In the genomic region with DNA sequence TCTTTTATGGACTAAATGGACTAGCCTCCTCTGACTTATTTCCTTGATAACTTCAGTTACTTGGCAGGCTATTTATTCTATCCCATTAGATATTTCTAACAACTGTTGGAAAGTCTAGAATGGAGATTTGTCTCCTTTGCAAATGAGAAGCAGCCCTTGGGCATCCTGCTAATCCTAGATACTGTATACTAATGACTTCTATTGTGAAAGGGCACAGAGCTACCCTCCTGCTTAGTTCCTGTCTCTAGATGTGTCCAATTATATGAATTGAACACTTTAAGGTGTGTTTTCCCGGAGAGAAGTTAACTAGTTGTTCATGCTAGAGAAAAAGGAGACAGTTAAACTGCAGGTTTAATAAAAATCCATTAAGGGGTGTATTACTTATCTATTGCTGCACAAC, we compare ENCODE assay signal across 22 cellular contexts. TPM values are rescaled to one million over a fixed set of nuclear protein-coding genes. Genes with fewer than 3 reads are reported as not detected.
DNase-seq lines count a peak whose midpoint lies in the region; ATAC-seq, FAIRE-seq and TF ChIP-seq lines count a peak whose summit lies in the region.
"Had no signal": no experiment of that assay in that cellular context is flagged by ENCODE, and none has a peak within 500 bp of the region (broad histone marks: within the 10 kb centered on the region; RNA-seq: fewer than 3 reads in every experiment).

No MANE protein-coding gene starts in this region.

- H4K20me1 ChIP-seq in keratinocyte (ENCODE audit: control insufficient read depth, extremely low read depth, insufficient read depth, low read length) = no peaks in the 10 kb centered on the region

- no peak overlapping the region for H3K27ac ChIP-seq in keratinocyte (ENCODE audit: control insufficient read depth, insufficient read depth, low read length)
- H3K27ac ChIP-seq: GM23248, SJSA1 had no signal

- no peak overlapping the region for H3K4me3 ChIP-seq in keratinocyte (ENCODE audit: control insufficient read depth in 2 of 3, extremely low read depth in 1 of 3, insufficient read depth in 2 of 3, low read depth in 1 of 3, low read length in 3 of 3)
- H3K4me3 ChIP-seq: GM12878, GM23248, SJSA1 had no signal

- no peaks in the 10 kb centered on the region for H3K79me2 ChIP-seq in keratinocyte (ENCODE audit: control insufficient read depth, insufficient read depth, low read length)

- H3K27me3 Mint-ChIP-seq in stimulated activated naive CD8-positive, alpha-beta T cell treated with anti-CD3 and anti-CD28 coated beads, Interleukin-15, Interleukin-2, amounts not matched to agents 100 ng/mL and 50 ng/mL, for 24 hours = no peaks in the 10 kb centered on the region
- H3K27me3 Mint-ChIP-seq in stimulated activated naive B cell treated with anti-CD40 and anti-IgM and Interleukin-4, amounts not matched to agents 10 μg/mL and 1 μg/mL and 100 μg/mL, for 72 hours = no peaks in the 10 kb centered on the region

- no peak overlapping the region for H3K4me3 Mint-ChIP-seq in stimulated activated naive CD8-positive, alpha-beta T cell treated with anti-CD3 and anti-CD28 coated beads, Interleukin-15, Interleukin-2, amounts not matched to agents 100 ng/mL and 50 ng/mL, for 24 hours
- H3K4me3 Mint-ChIP-seq in stimulated activated naive B cell treated with anti-CD40 and anti-IgM and Interleukin-4, amounts not matched to agents 10 μg/mL and 1 μg/mL and 100 μg/mL, for 72 hours = no peak overlapping the region
- H3K4me3 Mint-ChIP-seq: CD14-positive monocyte had no signal

- H2AFZ ChIP-seq in keratinocyte (ENCODE audit: control insufficient read depth, low read length) = peak overlapping the region; percentile 11
- H2AFZ ChIP-seq: GM23248 had no signal

- H3K9ac ChIP-seq in keratinocyte (ENCODE audit: control insufficient read depth, extremely low read depth, insufficient read depth, low read length) = no peak overlapping the region
- H3K9ac ChIP-seq: GM23248 had no signal

- H3K4me2 ChIP-seq in keratinocyte (ENCODE audit: control insufficient read depth, extremely low read depth, insufficient read depth, low read depth, low read length) = no peak overlapping the region

- no peak for ATAC-seq in stimulated activated naive CD8-positive, alpha-beta T cell treated with anti-CD3 and anti-CD28 coated beads, Interleukin-15, Interleukin-2, amounts not matched to agents 100 U/mL and 50 U/mL, for 24 hours
- ATAC-seq in stimulated activated naive B cell treated with anti-CD40 and anti-IgM and Interleukin-4, amounts not matched to agents 10 μg/mL and 1 μg/mL and 100 μg/mL, for 72 hours (replicated peaks) = no peak
- no peak for ATAC-seq in GM18502 (IDR thresholded peaks at IDR 0.05; ENCODE audit: poor library complexity, unreplicated experiment)
- no peak for ATAC-seq in activated CD4-positive, CD25-positive, alpha-beta regulatory T cell treated with anti-CD3 and anti-CD28 coated beads, Interleukin-2, amount 50 U/mL, for 24 hours
- ATAC-seq: GM12878 had no signal

- no peak for DNase-seq in stimulated activated naive CD8-positive, alpha-beta T cell treated with anti-CD3 and anti-CD28 coated beads, Interleukin-15, Interleukin-2, amounts not matched to agents 100 U/mL and 50 U/mL, for 24 hours
- DNase-seq in NCI-H82 (lab: John Stamatoyannopoulos, UW) (peak; percentile 35), keratinocyte (ENCODE audit: low read depth, low spot score) (no peak), DMS 273 treated with DMSO at 0.1 percent for 48 hours (lab: John Stamatoyannopoulos, UW) (no peak)
- DNase-seq in stimulated activated naive B cell treated with anti-CD40 and anti-IgM and Interleukin-4, amounts not matched to agents 10 μg/mL and 1 μg/mL and 100 μg/mL, for 72 hours = no peak
- DNase-seq: AML-193; DND-41; GDM1; GM23248; NCI-H1105 treated with DMSO at 0.1 percent for 48 hours; NCI-H1694 treated with DMSO at 0.1 percent for 48 hours; NCI-H2107; NCI-H226; NK-92 treated with Interleukin-12 subunit alpha and Interleukin-12 subunit beta, amount 100 ng/mL, for 24 hours; OCI-M1 had no signal

- peaks cover 31% of the 10 kb centered on the region for H3K4me1 ChIP-seq in keratinocyte (ENCODE audit: control insufficient read depth, extremely low read depth, insufficient read depth, low read length)

- H3K9me3 ChIP-seq in keratinocyte (ENCODE audit: control insufficient read depth, low read depth, low read length) = no peaks in the 10 kb centered on the region
- H3K9me3 ChIP-seq: SJSA1 had no signal

- H3K27me3 ChIP-seq in keratinocyte (ENCODE audit: control insufficient read depth, extremely low read depth, insufficient read depth, low read length) = no peaks in the 10 kb centered on the region
- H3K27me3 ChIP-seq: SJSA1 had no signal

- no peaks in the 10 kb centered on the region for H3K36me3 ChIP-seq in keratinocyte (ENCODE audit: control insufficient read depth in 2 of 2, extremely low read depth in 1 of 2, insufficient read depth in 2 of 2, low read length in 2 of 2)
- H3K36me3 ChIP-seq: SJSA1 had no signal

- no peak for FAIRE-seq in keratinocyte (lab: Jason Lieb, UNC)
- FAIRE-seq: GM12878, GM18507 had no signal

- peak overlapping the region; percentile 22 for H3K27ac Mint-ChIP-seq in stimulated activated naive CD8-positive, alpha-beta T cell treated with anti-CD3 and anti-CD28 coated beads, Interleukin-15, Interleukin-2, amounts not matched to agents 100 ng/mL and 50 ng/mL, for 24 hours
- H3K27ac Mint-ChIP-seq in stimulated activated naive B cell treated with anti-CD40 and anti-IgM and Interleukin-4, amounts not matched to agents 10 μg/mL and 1 μg/mL and 100 μg/mL, for 72 hours = peak overlapping the region; percentile 68
- H3K27ac Mint-ChIP-seq: CD14-positive monocyte had no signal

- dilution Hi-C loops in keratinocyte (cut with MboI; ENCODE audit: extremely low pct_ligation_motif_present, low sequenced_read_pairs) = no loop called here

- H3K9me3 Mint-ChIP-seq in stimulated activated naive CD8-positive, alpha-beta T cell treated with anti-CD3 and anti-CD28 coated beads, Interleukin-15, Interleukin-2, amounts not matched to agents 100 ng/mL and 50 ng/mL, for 24 hours = no peaks in the 10 kb centered on the region
- H3K9me3 Mint-ChIP-seq in stimulated activated naive B cell treated with anti-CD40 and anti-IgM and Interleukin-4, amounts not matched to agents 10 μg/mL and 1 μg/mL and 100 μg/mL, for 72 hours = no peaks in the 10 kb centered on the region
- H3K9me3 Mint-ChIP-seq: CD14-positive monocyte had no signal

- no peak for TF ChIP-seq CTCF in keratinocyte (optimal IDR thresholded peaks at IDR 0.05 in 1 of 3, IDR thresholded peaks at IDR 0.05 in 1 of 3, conservative IDR thresholded peaks at IDR 0.05 in 1 of 3; ENCODE audit: extremely low read depth in 1 of 3, insufficient read depth in 2 of 3, low read length in 3 of 3)

- no peaks in the 10 kb centered on the region for H3K9me1 ChIP-seq in keratinocyte (ENCODE audit: control insufficient read depth, extremely low read depth, insufficient read depth, low read length)

- peaks cover under 1% of the 10 kb centered on the region for H3K36me3 Mint-ChIP-seq in stimulated activated naive CD8-positive, alpha-beta T cell treated with anti-CD3 and anti-CD28 coated beads, Interleukin-15, Interleukin-2, amounts not matched to agents 100 ng/mL and 50 ng/mL, for 24 hours (ENCODE audit: low read depth)
- H3K36me3 Mint-ChIP-seq in stimulated activated naive B cell treated with anti-CD40 and anti-IgM and Interleukin-4, amounts not matched to agents 10 μg/mL and 1 μg/mL and 100 μg/mL, for 72 hours = no peaks in the 10 kb centered on the region

- peaks cover 47% of the 10 kb centered on the region for H3K4me1 Mint-ChIP-seq in stimulated activated naive CD8-positive, alpha-beta T cell treated with anti-CD3 and anti-CD28 coated beads, Interleukin-15, Interleukin-2, amounts not matched to agents 100 ng/mL and 50 ng/mL, for 24 hours (ENCODE audit: low read depth)
- peaks cover 21 to 45% of the 10 kb centered on the region in 2 donors for H3K4me1 Mint-ChIP-seq in stimulated activated naive B cell treated with anti-CD40 and anti-IgM and Interleukin-4, amounts not matched to agents 10 μg/mL and 1 μg/mL and 100 μg/mL, for 72 hours

RNA-seq across cellular contexts. Expression of a gene that starts 10.2 kb away (rescaled TPM):
- 0.02 to 0.05 TPM in 2 of 3 replicates, not detected in the other for polyA plus RNA-seq in keratinocyte
- polyA plus RNA-seq in keratinocyte (2011; ENCODE audit: low read depth) = not detected
- 0.06 TPM in 2 replicates for polyA plus RNA-seq in keratinocyte (2011; cell fraction: cytosol; rRNA removed)
- 0.03 TPM in 2 replicates for polyA plus RNA-seq in keratinocyte (2011; cell fraction: nucleus; rRNA removed)
- 0.03 TPM in 1 of 2 replicates, not detected in the other for polyA plus RNA-seq in keratinocyte (2012; ENCODE audit: low replicate concordance)
- polyA minus RNA-seq in keratinocyte = 0.03 TPM in 1 of 3 replicates, not detected in the others
- not detected for polyA minus RNA-seq in keratinocyte (2011; cell fraction: cytosol; rRNA and poly(A)+ RNA removed)
- polyA minus RNA-seq in keratinocyte (2011; cell fraction: nucleus; rRNA and poly(A)+ RNA removed) = not detected in 2 replicates
- polyA plus RNA-seq: CD14-positive monocyte, GM12878, GM23248 had no signal

RNA-seq across cellular contexts. Expression of a gene that starts 43.0 kb away (rescaled TPM):
- polyA plus RNA-seq in keratinocyte = 7.9 to 22.1 TPM (median 13.8 TPM) in 3 replicates
- polyA plus RNA-seq in keratinocyte (2011; ENCODE audit: low read depth) = 13.6 TPM
- polyA plus RNA-seq in keratinocyte (2011; cell fraction: cytosol; rRNA removed) = 15.7 and 17.4 TPM in 2 replicates
- 14.9 and 16.2 TPM in 2 replicates for polyA plus RNA-seq in keratinocyte (2011; cell fraction: nucleus; rRNA removed)
- 6.5 and 12.7 TPM in 2 replicates for polyA plus RNA-seq in keratinocyte (2012; ENCODE audit: low replicate concordance)
- 14.0 to 16.4 TPM (median 16.3 TPM) in 3 replicates for polyA minus RNA-seq in keratinocyte
- 13.4 TPM for polyA minus RNA-seq in keratinocyte (2011; cell fraction: cytosol; rRNA and poly(A)+ RNA removed)
- polyA minus RNA-seq in keratinocyte (2011; cell fraction: nucleus; rRNA and poly(A)+ RNA removed) = 6.5 and 17.7 TPM in 2 replicates
